Comparison of ENCODE assay signal across 25 cellular contexts in the genomic region with DNA sequence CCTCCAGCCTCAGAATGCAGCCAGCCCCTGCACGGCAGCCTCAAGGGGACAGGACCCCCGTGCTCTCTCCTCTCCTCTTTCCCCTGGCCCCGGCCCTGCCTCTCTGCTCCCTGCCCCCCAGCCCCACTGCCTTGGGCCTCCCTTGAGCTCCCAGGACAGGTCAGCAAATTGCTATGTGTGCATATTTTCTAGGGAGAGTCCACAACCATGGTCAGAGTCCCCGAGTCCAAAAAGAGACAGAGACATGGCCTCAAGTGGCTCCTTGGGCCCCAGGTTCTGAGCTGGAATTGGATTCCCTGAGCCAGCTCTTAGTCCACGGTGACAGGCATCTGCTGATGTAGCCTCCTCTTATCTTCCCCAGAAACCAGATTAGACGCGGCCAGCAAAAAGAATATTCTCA. TPM values are rescaled to one million over a fixed set of nuclear protein-coding genes. Genes with fewer than 3 reads are reported as not detected.
"Had no signal": no experiment of that assay in that cellular context is flagged by ENCODE, and none has a peak within 500 bp of the region (broad histone marks: within the 10 kb centered on the region; RNA-seq: fewer than 3 reads in every experiment).

No MANE protein-coding gene starts in this region.

- ATAC-seq: naive thymus-derived CD4-positive, alpha-beta T cell; pancreas; stimulated activated naive B cell treated with anti-CD40 and anti-IgM and Interleukin-4, amounts not matched to agents 10 μg/mL and 1 μg/mL and 100 μg/mL, for 72 hours; stimulated activated naive CD8-positive, alpha-beta T cell treated with anti-CD3 and anti-CD28 coated beads, Interleukin-15, amount 100 ng/mL, for 72 hours; upper lobe of right lung had no signal

- H3K27me3 Mint-ChIP-seq: progenitor cell of endocrine pancreas had no signal

- H3K9me3 Mint-ChIP-seq: stimulated activated naive B cell treated with anti-CD40 and anti-IgM and Interleukin-4, amounts not matched to agents 10 μg/mL and 1 μg/mL and 100 μg/mL, for 72 hours; stimulated activated naive CD8-positive, alpha-beta T cell treated with anti-CD3 and anti-CD28 coated beads, Interleukin-15, amount 100 ng/mL, for 72 hours had no signal

- H3K4me3 ChIP-seq: dorsolateral prefrontal cortex, pancreas, testis, tibial nerve, upper lobe of right lung, vagina had no signal

- H3K27ac ChIP-seq: dorsolateral prefrontal cortex, pancreas, testis, upper lobe of right lung, vagina had no signal

- DNase-seq: cortex of kidney; dorsolateral prefrontal cortex; effector CD8-positive, alpha-beta T cell; foreskin melanocyte; head of caudate nucleus; hypothalamus; kidney glomerular epithelial cell; mammary epithelial cell; naive thymus-derived CD4-positive, alpha-beta T cell; nephron progenitor cell; pancreas; stimulated activated CD4-positive, alpha-beta T cell treated with anti-CD3 and anti-CD28 coated beads, Interleukin-2, amount 100 ng/mL, for 24 hours; stimulated activated CD4-positive, alpha-beta T cell treated with anti-CD3 and anti-CD28 coated beads, Interleukin-4, amount 100 ng/mL, for 4 hours; stimulated activated naive B cell treated with anti-CD40 and anti-IgM and Interleukin-4, amounts not matched to agents 10 μg/mL and 1 μg/mL and 100 μg/mL, for 72 hours; stimulated activated naive CD8-positive, alpha-beta T cell treated with anti-CD3 and anti-CD28 coated beads, Interleukin-15, amount 100 ng/mL, for 72 hours; testis; upper lobe of right lung had no signal

- H3K36me3 Mint-ChIP-seq: stimulated activated naive B cell treated with anti-CD40 and anti-IgM and Interleukin-4, amounts not matched to agents 10 μg/mL and 1 μg/mL and 100 μg/mL, for 72 hours had no signal

- H3K4me3 Mint-ChIP-seq: naive thymus-derived CD4-positive, alpha-beta T cell; nephron progenitor cell; stimulated activated naive B cell treated with anti-CD40 and anti-IgM and Interleukin-4, amounts not matched to agents 10 μg/mL and 1 μg/mL and 100 μg/mL, for 72 hours; stimulated activated naive CD8-positive, alpha-beta T cell treated with anti-CD3 and anti-CD28 coated beads, Interleukin-15, amount 100 ng/mL, for 72 hours had no signal

- H3K4me1 Mint-ChIP-seq: stimulated activated naive CD8-positive, alpha-beta T cell treated with anti-CD3 and anti-CD28 coated beads, Interleukin-15, amount 100 ng/mL, for 72 hours had no signal

- H3K36me3 ChIP-seq: pancreas, tibial nerve, upper lobe of right lung, vagina had no signal

- H3K4me1 ChIP-seq: pancreas, testis, tibial nerve, upper lobe of right lung, vagina had no signal

- H3K9me3 ChIP-seq: pancreas, testis, tibial nerve, upper lobe of right lung, vagina had no signal

- H3K27me3 ChIP-seq: pancreas, testis, vagina had no signal

- H3K27ac Mint-ChIP-seq: naive thymus-derived CD4-positive, alpha-beta T cell; nephron progenitor cell; progenitor cell of endocrine pancreas; stimulated activated naive B cell treated with anti-CD40 and anti-IgM and Interleukin-4, amounts not matched to agents 10 μg/mL and 1 μg/mL and 100 μg/mL, for 72 hours; stimulated activated naive CD8-positive, alpha-beta T cell treated with anti-CD3 and anti-CD28 coated beads, Interleukin-15, amount 100 ng/mL, for 72 hours had no signal

RNA-seq across cellular contexts. Expression of a gene that starts 16.6 kb away (rescaled TPM):
- total RNA-seq: lower leg skin; mammary epithelial cell; mononuclear cell; naive thymus-derived CD4-positive, alpha-beta T cell; progenitor cell of endocrine pancreas; right cardiac atrium; subcutaneous adipose tissue; tibial nerve; upper lobe of right lung; vagina had no signal
- polyA plus RNA-seq: esophagus, mammary epithelial cell, right cardiac atrium had no signal
